In genomic region chr7:47937711-47938573, GRCh38 we compare ENCODE assay signal across 10 cellular contexts. TPM values are rescaled to one million over a fixed set of nuclear protein-coding genes. Genes with fewer than 3 reads are reported as not detected.
DNase-seq lines count a peak whose midpoint lies in the region; ATAC-seq, FAIRE-seq and TF ChIP-seq lines count a peak whose summit lies in the region.
"Had no signal": no experiment of that assay in that cellular context is flagged by ENCODE, and none has a peak within 500 bp of the region (broad histone marks: within the 10 kb centered on the region; RNA-seq: fewer than 3 reads in every experiment).

No MANE protein-coding gene starts in this region.

- DNase-seq in GM18507 (ENCODE audit: extremely low spot score, insufficient read length, low read depth) (peak; percentile 8), A172 (ENCODE audit: low spot score) (no peak), colonic mucosa (no peak), WERI-Rb-1 (no peak), GF-D8 (lab: John Stamatoyannopoulos, UW) (no peak)
- no peak for DNase-seq in activated CD4-positive, alpha-beta memory T cell treated with anti-CD3 and anti-CD28 coated beads, Interleukin-2, amount 10 ng/mL, durations not matched to agents 7 days and 5 days
- DNase-seq: stimulated activated CD4-positive, alpha-beta T cell treated with anti-CD3 and anti-CD28 coated beads, Interleukin-4, amount 100 ng/mL, for 4 hours had no signal

- ATAC-seq in GM19467 (IDR thresholded peaks at IDR 0.05; ENCODE audit: unreplicated experiment) (peak; percentile 60), HG03095 (IDR thresholded peaks at IDR 0.05; ENCODE audit: unreplicated experiment) (peak; percentile 53)

- no peaks in the 10 kb centered on the region for H3K36me3 ChIP-seq in colonic mucosa
- no peaks in the 10 kb centered on the region for H3K36me3 ChIP-seq in WERI-Rb-1

- peak overlapping the region; percentile 70 for H3K27ac Mint-ChIP-seq in activated CD4-positive, alpha-beta memory T cell treated with anti-CD3 and anti-CD28 coated beads, Interleukin-2, amount 10 ng/mL, durations not matched to agents 7 days and 5 days

- H3K9ac ChIP-seq in colonic mucosa (ENCODE audit: low read depth in 2 of 2, low read length in 2 of 2), result no peak overlapping the region

- H3K4me1 Mint-ChIP-seq in activated CD4-positive, alpha-beta memory T cell treated with anti-CD3 and anti-CD28 coated beads, Interleukin-2, amount 10 ng/mL, durations not matched to agents 7 days and 5 days, result peaks cover 31% of the 10 kb centered on the region

- H3K4me3 Mint-ChIP-seq in activated CD4-positive, alpha-beta memory T cell treated with anti-CD3 and anti-CD28 coated beads, Interleukin-2, amount 10 ng/mL, durations not matched to agents 7 days and 5 days, result peak overlapping the region; percentile 22

- H3K27me3 ChIP-seq in colonic mucosa (no peaks in the 10 kb centered on the region), WERI-Rb-1 (ENCODE audit: insufficient read depth, low read depth, severe bottlenecking) (no peaks in the 10 kb centered on the region)

- FAIRE-seq in GM18507 (lab: Jason Lieb, UNC), result peak; percentile 89

- H3K9me3 ChIP-seq in colonic mucosa (no peaks in the 10 kb centered on the region), WERI-Rb-1 (ENCODE audit: severe bottlenecking) (no peaks in the 10 kb centered on the region)

- CTCF ChIA-PET in activated CD4-positive, alpha-beta memory T cell treated with anti-CD3 and anti-CD28 coated beads, Interleukin-2, amount 10 ng/mL, durations not matched to agents 7 days and 5 days (lab: Charles Lee), result interaction anchor here (2.5 kb wide), 1 partner anchor 217 kb away, joined by 9 read pairs; no protein-coding TSS in a partner anchor

- intact Hi-C loops in colonic mucosa (cut with DNase I), result loop anchor here (5.0 kb wide), 1 partner anchor 671 kb away; no protein-coding TSS in a partner anchor

- H3K27me3 Mint-ChIP-seq in activated CD4-positive, alpha-beta memory T cell treated with anti-CD3 and anti-CD28 coated beads, Interleukin-2, amount 10 ng/mL, durations not matched to agents 7 days and 5 days, result no peaks in the 10 kb centered on the region

- H3K4me3 ChIP-seq in colonic mucosa, result no peak overlapping the region
- H3K4me3 ChIP-seq in WERI-Rb-1 (ENCODE audit: low read depth, low read length), result no peak overlapping the region

- H3K27ac ChIP-seq in colonic mucosa, result no peak overlapping the region
- no peak overlapping the region for H3K27ac ChIP-seq in WERI-Rb-1

- peaks cover 11% of the 10 kb centered on the region for H3K4me1 ChIP-seq in colonic mucosa

- TF ChIP-seq CTCF in colonic mucosa (IDR thresholded peaks at IDR 0.05) (no peak), WERI-Rb-1 (IDR thresholded peaks at IDR 0.05; ENCODE audit: low read depth, low read length) (no peak)

- no peaks in the 10 kb centered on the region for H3K36me3 Mint-ChIP-seq in activated CD4-positive, alpha-beta memory T cell treated with anti-CD3 and anti-CD28 coated beads, Interleukin-2, amount 10 ng/mL, durations not matched to agents 7 days and 5 days (ENCODE audit: low read depth)

- POLR2A ChIA-PET in activated CD4-positive, alpha-beta memory T cell treated with anti-CD3 and anti-CD28 coated beads, Interleukin-2, amount 10 ng/mL, durations not matched to agents 7 days and 5 days (lab: Charles Lee), result interaction anchor here (0.6 kb wide), 1 partner anchor 78 kb away, joined by 3 read pairs; no protein-coding TSS in a partner anchor

- no peaks in the 10 kb centered on the region for H3K9me3 Mint-ChIP-seq in activated CD4-positive, alpha-beta memory T cell treated with anti-CD3 and anti-CD28 coated beads, Interleukin-2, amount 10 ng/mL, durations not matched to agents 7 days and 5 days

RNA-seq across cellular contexts. Expression of gene PKD1L1, which starts 10.3 kb away (rescaled TPM):
- under 1 TPM; 0.05 to 0.48 TPM for total RNA-seq in activated CD4-positive, alpha-beta memory T cell treated with anti-CD3 and anti-CD28 coated beads, Interleukin-2, amount 10 ng/mL, durations not matched to agents 7 days and 5 days
- 0.69 TPM in 1 of 2 replicates, not detected in the other for total RNA-seq in A172 (2014; rRNA removed; shearing (Covaris generic))
- total RNA-seq in colonic mucosa, result 1 to 10 TPM in 1 of 2 donors, under 1 TPM in 1; 0.40 to 1.2 TPM
- total RNA-seq: MCF 10A had no signal

RNA-seq across cellular contexts. Expression of gene HUS1, which starts 41.5 kb away (rescaled TPM):
- 10 to 100 TPM; 34.1 to 35.0 TPM for total RNA-seq in activated CD4-positive, alpha-beta memory T cell treated with anti-CD3 and anti-CD28 coated beads, Interleukin-2, amount 10 ng/mL, durations not matched to agents 7 days and 5 days
- total RNA-seq in A172 (2014; rRNA removed; shearing (Covaris generic)), result 50.0 and 67.9 TPM in 2 replicates
- total RNA-seq in colonic mucosa, result 10 to 100 TPM; 31.6 to 33.2 TPM
